Comparison of ENCODE assay signal across 10 cellular contexts in genomic region chr16:48617711-48618148, GRCh38. TPM values are rescaled to one million over a fixed set of nuclear protein-coding genes. Genes with fewer than 3 reads are reported as not detected.
DNase-seq lines count a peak whose midpoint lies in the region; ATAC-seq and TF ChIP-seq lines count a peak whose summit lies in the region.
"Had no signal": no experiment of that assay in that cellular context is flagged by ENCODE, and none has a peak within 500 bp of the region (broad histone marks: within the 10 kb centered on the region; RNA-seq: fewer than 3 reads in every experiment).

No MANE protein-coding gene starts in this region.

- no peak overlapping the region for H3K4me3 Mint-ChIP-seq in CD8-positive, alpha-beta T cell
- no peak overlapping the region for H3K4me3 Mint-ChIP-seq in chondrocyte (ENCODE audit: unreplicated experiment)
- H3K4me3 Mint-ChIP-seq: activated T-cell treated with anti-CD3 and anti-CD28 coated beads, Interleukin-2, amount 50 U/mL, for 4 hours had no signal

- H3K27ac Mint-ChIP-seq in CD8-positive, alpha-beta T cell: peak overlapping the region; percentile 32
- H3K27ac Mint-ChIP-seq in chondrocyte (ENCODE audit: unreplicated experiment): peak overlapping the region; percentile 67

- intact Hi-C loops in CD8-positive, alpha-beta T cell (cut with DNase I, micrococcal nuclease): loop anchor here in 1 of 2 experiments (10.0 kb wide), 1 partner anchor 1537 kb away; the partner anchor contains the start of gene TENT4B

- POLR2A ChIA-PET in CD8-positive, alpha-beta T cell (lab: Charles Lee): interaction anchor here (1.0 kb wide), 1 partner anchor 267 kb away, joined by 3 read pairs; no protein-coding TSS in a partner anchor

- H3K36me3 ChIP-seq in CD8-positive, alpha-beta T cell (ENCODE audit: insufficient read depth, low read length): no peaks in the 10 kb centered on the region
- H3K36me3 ChIP-seq in BE2C: no peaks in the 10 kb centered on the region

- no peaks in the 10 kb centered on the region for H3K27me3 ChIP-seq in CD8-positive, alpha-beta T cell (ENCODE audit: insufficient read depth, low read length)
- no peaks in the 10 kb centered on the region for H3K27me3 ChIP-seq in BE2C

- no peaks in the 10 kb centered on the region for H3K36me3 Mint-ChIP-seq in CD8-positive, alpha-beta T cell
- H3K36me3 Mint-ChIP-seq in chondrocyte (ENCODE audit: low read depth): no peaks in the 10 kb centered on the region

- ATAC-seq in CD8-positive, alpha-beta T cell: no peak
- ATAC-seq in HG03565 (IDR thresholded peaks at IDR 0.05; ENCODE audit: unreplicated experiment) (no peak), GM21360 (IDR thresholded peaks at IDR 0.05; ENCODE audit: unreplicated experiment) (no peak)
- ATAC-seq: activated T-cell treated with anti-CD3 and anti-CD28 coated beads, Interleukin-2, amount 50 U/mL, for 4 hours had no signal

- H3K9me3 ChIP-seq in CD8-positive, alpha-beta T cell (ENCODE audit: low read length): no peaks in the 10 kb centered on the region
- H3K9me3 ChIP-seq in BE2C: no peaks in the 10 kb centered on the region; the same call in 1 of the 2 replicates

- no peaks in the 10 kb centered on the region for H3K27me3 Mint-ChIP-seq in CD8-positive, alpha-beta T cell (ENCODE audit: low read depth)
- no peaks in the 10 kb centered on the region for H3K27me3 Mint-ChIP-seq in chondrocyte (ENCODE audit: low read depth)

- CTCF ChIA-PET in CD8-positive, alpha-beta T cell (lab: Charles Lee): interaction anchor here (1.2 to 3.3 kb wide), 2 partner anchors 12 to 265 kb away, joined by 3 to 13 read pairs; no protein-coding TSS in a partner anchor

- DNase-seq in CD8-positive, alpha-beta T cell: no peak
- peak; percentile 16 for DNase-seq in NCI-H2107 (lab: John Stamatoyannopoulos, UW)
- no peak for DNase-seq in chondrocyte (ENCODE audit: low spot score)
- DNase-seq in lung microvascular endothelial cell (ENCODE audit: low read depth in 2 of 2): peak; percentile 20 to 71
- DNase-seq in BE2C: no peak
- DNase-seq in kidney tubule cell (ENCODE audit: low spot score): no peak
- DNase-seq: activated T-cell treated with anti-CD3 and anti-CD28 coated beads, Interleukin-2, amount 50 U/mL, for 4 hours had no signal

- peaks cover 36% of the 10 kb centered on the region for H3K4me1 ChIP-seq in CD8-positive, alpha-beta T cell (ENCODE audit: insufficient read depth, low read length)
- H3K4me1 ChIP-seq in BE2C: no peaks in the 10 kb centered on the region

- no peak overlapping the region for H3K4me3 ChIP-seq in CD8-positive, alpha-beta T cell (ENCODE audit: low read depth, low read length)
- H3K4me3 ChIP-seq in BE2C (ENCODE audit: low read depth, low read length): no peak overlapping the region

- H3K4me1 Mint-ChIP-seq in CD8-positive, alpha-beta T cell (ENCODE audit: low read depth): peaks cover 59% of the 10 kb centered on the region
- H3K4me1 Mint-ChIP-seq in chondrocyte (ENCODE audit: low read depth): peaks cover 31% of the 10 kb centered on the region

- H3K9me3 Mint-ChIP-seq in CD8-positive, alpha-beta T cell: no peaks in the 10 kb centered on the region
- H3K9me3 Mint-ChIP-seq in chondrocyte (ENCODE audit: low read depth): no peaks in the 10 kb centered on the region
- H3K9me3 Mint-ChIP-seq: activated T-cell treated with anti-CD3 and anti-CD28 coated beads, Interleukin-2, amount 50 U/mL, for 4 hours had no signal

- no peak overlapping the region for H3K27ac ChIP-seq in CD8-positive, alpha-beta T cell (ENCODE audit: low read depth, low read length)
- H3K27ac ChIP-seq: KMS-11 had no signal

- no peak for TF ChIP-seq CTCF in CD8-positive, alpha-beta T cell (IDR thresholded peaks at IDR 0.05)
- TF ChIP-seq CTCF in chondrocyte (IDR thresholded peaks at IDR 0.05): no peak
- no peak for TF ChIP-seq CTCF in BE2C (IDR thresholded peaks at IDR 0.05; ENCODE audit: low read depth, low read length)

RNA-seq across cellular contexts. Expression of gene N4BP1, which starts 7.8 kb away (rescaled TPM):
- total RNA-seq in CD8-positive, alpha-beta T cell: 100 to 1,000 TPM; 153 to 156 TPM
- total RNA-seq in chondrocyte (30.8 to 42.4 TPM (median 35.8 TPM) in 3 replicates), lung microvascular endothelial cell (7.4 and 12.7 TPM in 2 replicates)
- 14.9 TPM for polyA plus RNA-seq in BE2C (2012; ENCODE audit: insufficient read depth, insufficient read length, low read depth)

Comparison
In these comparisons a context has a peak if more than half of its experiments do, and no peak if none do; other contexts are left out.
1. DNase-seq: peak in NCI-H2107 (single experiment) and lung microvascular endothelial cell (2 of 2); none in CD8-positive, alpha-beta T cell (0 of 7), chondrocyte (single experiment), BE2C (single experiment) and kidney tubule cell (single experiment).